Comparison of ENCODE assay signal across 8 cellular contexts in the genomic region with DNA sequence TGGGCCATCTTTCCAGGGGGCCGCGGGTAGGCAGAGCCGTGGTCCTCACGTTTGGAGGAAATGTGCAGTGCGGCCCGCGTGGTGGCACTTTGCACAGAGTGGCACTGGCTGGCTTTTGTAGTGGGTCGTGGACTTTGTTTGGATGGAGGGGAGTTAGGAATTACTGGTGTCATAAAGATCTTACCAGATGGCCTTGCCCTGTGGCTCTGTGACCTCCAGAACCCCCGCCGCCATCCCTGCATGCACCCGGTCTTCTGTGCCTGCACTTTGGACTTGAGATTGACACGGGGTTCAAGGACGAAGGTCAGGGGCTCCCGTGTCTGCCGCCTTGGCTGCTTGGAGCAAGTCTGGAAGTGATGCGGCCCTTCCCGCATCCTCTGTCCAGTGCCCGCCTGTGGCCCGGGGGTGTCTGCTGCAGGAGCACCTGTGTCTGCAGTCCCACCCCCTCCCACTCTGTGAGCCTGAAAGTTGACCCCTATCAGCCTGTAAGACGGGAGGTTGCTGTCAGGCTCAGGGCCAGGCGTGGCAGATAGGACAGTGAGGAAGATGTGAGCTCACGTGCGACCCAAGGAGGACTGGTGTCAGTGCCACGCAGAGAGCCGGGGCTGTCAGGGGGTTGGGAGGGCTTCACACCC. TPM values are rescaled to one million over a fixed set of nuclear protein-coding genes. Genes with fewer than 3 reads are reported as not detected.
DNase-seq lines count a peak whose midpoint lies in the region; ATAC-seq and TF ChIP-seq lines count a peak whose summit lies in the region.

No MANE protein-coding gene starts in this region.

- H3K9me3 ChIP-seq in mucosa of descending colon: no peaks in the 10 kb centered on the region

- H3K4me1 Mint-ChIP-seq in activated naive CD4-positive, alpha-beta T cell treated with anti-CD3 and anti-CD28 coated beads, Interleukin-2, amount 50 U/mL, for 24 hours: peaks cover 27% of the 10 kb centered on the region
- peaks cover 43% of the 10 kb centered on the region for H3K4me1 Mint-ChIP-seq in chondrocyte (ENCODE audit: low read depth)
- peaks cover 12% of the 10 kb centered on the region for H3K4me1 Mint-ChIP-seq in type B pancreatic cell (ENCODE audit: unreplicated experiment)

- DNase-seq in activated naive CD4-positive, alpha-beta T cell treated with anti-CD3 and anti-CD28 coated beads, Interleukin-2, amount 50 U/mL, for 72 hours (ENCODE audit: low spot score in 2 of 2): no peak
- DNase-seq in chondrocyte (ENCODE audit: low spot score) (peak; percentile 82), mucosa of descending colon (peak; percentile 45 to 63 (median 61)), type B pancreatic cell (ENCODE audit: extremely low spot score, unreplicated experiment) (no peak), inferior parietal cortex (ENCODE audit: extremely low spot score) (no peak), DMS114 treated with DMSO at 0.1 percent for 48 hours (lab: John Stamatoyannopoulos, UW; ENCODE audit: unreplicated experiment) (no peak)

- TF ChIP-seq CTCF in chondrocyte (IDR thresholded peaks at IDR 0.05) (no peak), mucosa of descending colon (IDR thresholded peaks at IDR 0.05) (no peak), type B pancreatic cell (conservative IDR thresholded peaks at IDR 0.05) (no peak)

- ATAC-seq in activated naive CD4-positive, alpha-beta T cell treated with anti-CD3 and anti-CD28 coated beads, Interleukin-2, amount 50 U/mL, for 72 hours: no peak
- ATAC-seq in mucosa of descending colon (no peak), HG03280 (IDR thresholded peaks at IDR 0.05; ENCODE audit: unreplicated experiment) (no peak)

- no peaks in the 10 kb centered on the region for H3K27me3 Mint-ChIP-seq in activated naive CD4-positive, alpha-beta T cell treated with anti-CD3 and anti-CD28 coated beads, Interleukin-2, amount 50 U/mL, for 24 hours
- H3K27me3 Mint-ChIP-seq in chondrocyte (ENCODE audit: low read depth) (no peaks in the 10 kb centered on the region), type B pancreatic cell (no peaks in the 10 kb centered on the region)

- H3K27ac Mint-ChIP-seq in activated naive CD4-positive, alpha-beta T cell treated with anti-CD3 and anti-CD28 coated beads, Interleukin-2, amount 50 U/mL, for 24 hours: peak overlapping the region; percentile 48
- H3K27ac Mint-ChIP-seq in activated naive CD4-positive, alpha-beta T cell treated with anti-CD3 and anti-CD28 coated beads, Interleukin-2, amount 50 U/mL, for 72 hours: no peak overlapping the region
- H3K27ac Mint-ChIP-seq in chondrocyte (ENCODE audit: unreplicated experiment) (peak overlapping the region; percentile 78), type B pancreatic cell (peak overlapping the region; percentile 72)

- intact Hi-C loops in mucosa of descending colon (cut with DNase I, micrococcal nuclease): no loop called here

- peaks cover 48% of the 10 kb centered on the region for H3K4me1 ChIP-seq in mucosa of descending colon (ENCODE audit: low read depth)

- no peaks in the 10 kb centered on the region for H3K9me3 Mint-ChIP-seq in activated naive CD4-positive, alpha-beta T cell treated with anti-CD3 and anti-CD28 coated beads, Interleukin-2, amount 50 U/mL, for 24 hours
- no peaks in the 10 kb centered on the region for H3K9me3 Mint-ChIP-seq in activated naive CD4-positive, alpha-beta T cell treated with anti-CD3 and anti-CD28 coated beads, Interleukin-2, amount 50 U/mL, for 72 hours
- H3K9me3 Mint-ChIP-seq in chondrocyte (ENCODE audit: low read depth) (no peaks in the 10 kb centered on the region), type B pancreatic cell (no peaks in the 10 kb centered on the region)

- H3K4me3 ChIP-seq in mucosa of descending colon: no peak overlapping the region

- H3K4me3 Mint-ChIP-seq in activated naive CD4-positive, alpha-beta T cell treated with anti-CD3 and anti-CD28 coated beads, Interleukin-2, amount 50 U/mL, for 24 hours: peak overlapping the region; percentile 80
- H3K4me3 Mint-ChIP-seq in chondrocyte (ENCODE audit: unreplicated experiment) (peak overlapping the region; percentile 83), type B pancreatic cell (peak overlapping the region; percentile 91)

- no peaks in the 10 kb centered on the region for H3K36me3 ChIP-seq in mucosa of descending colon (ENCODE audit: low read depth)

- no peaks in the 10 kb centered on the region for H3K36me3 Mint-ChIP-seq in activated naive CD4-positive, alpha-beta T cell treated with anti-CD3 and anti-CD28 coated beads, Interleukin-2, amount 50 U/mL, for 24 hours
- no peaks in the 10 kb centered on the region for H3K36me3 Mint-ChIP-seq in activated naive CD4-positive, alpha-beta T cell treated with anti-CD3 and anti-CD28 coated beads, Interleukin-2, amount 50 U/mL, for 72 hours
- no peaks in the 10 kb centered on the region for H3K36me3 Mint-ChIP-seq in chondrocyte (ENCODE audit: low read depth)
- no peaks in the 10 kb centered on the region for H3K36me3 Mint-ChIP-seq in type B pancreatic cell

RNA-seq across cellular contexts. Expression of gene GNA11, which starts 2.2 kb away (rescaled TPM):
- 10 to 100 TPM in 1 of 2 donors, 1 to 10 TPM in 1; 3.1 to 11.4 TPM for total RNA-seq in activated naive CD4-positive, alpha-beta T cell treated with anti-CD3 and anti-CD28 coated beads, Interleukin-2, amount 50 U/mL, for 72 hours
- total RNA-seq in chondrocyte: 62.1 to 68.9 TPM (median 68.1 TPM) in 3 replicates
- 100 to 1,000 TPM; 182 to 349 (median 234) TPM for total RNA-seq in mucosa of descending colon
- 46.9 and 62.0 TPM in 2 replicates for total RNA-seq in type B pancreatic cell (ENCODE audit: low replicate concordance)

RNA-seq across cellular contexts. Expression of gene TLE5, which starts 34.1 kb away (rescaled TPM):
- 100 to 1,000 TPM; 335 to 405 TPM for total RNA-seq in activated naive CD4-positive, alpha-beta T cell treated with anti-CD3 and anti-CD28 coated beads, Interleukin-2, amount 50 U/mL, for 72 hours
- total RNA-seq in chondrocyte: 223 to 306 TPM (median 303 TPM) in 3 replicates
- 100 to 1,000 TPM; 427 to 664 (median 556) TPM for total RNA-seq in mucosa of descending colon
- total RNA-seq in type B pancreatic cell (ENCODE audit: low replicate concordance): 302 and 418 TPM in 2 replicates

RNA-seq across cellular contexts. Expression of gene GNA15, which starts 39.4 kb away (rescaled TPM):
- 100 to 1,000 TPM in 1 of 2 donors, 1 to 10 TPM in 1; 3.0 to 105 TPM for total RNA-seq in activated naive CD4-positive, alpha-beta T cell treated with anti-CD3 and anti-CD28 coated beads, Interleukin-2, amount 50 U/mL, for 72 hours
- total RNA-seq in chondrocyte (not detected in 3 replicates), mucosa of descending colon (1 to 10 TPM; 1.9 to 6.2 (median 4.3) TPM), type B pancreatic cell (ENCODE audit: low replicate concordance) (1.6 and 3.9 TPM in 2 replicates)

Comparison
In these comparisons a context has a peak if more than half of its experiments do, and no peak if none do; other contexts are left out.
1. H3K27ac Mint-ChIP-seq: peak in activated naive CD4-positive, alpha-beta T cell treated with anti-CD3 and anti-CD28 coated beads, Interleukin-2, amount 50 U/mL, for 24 hours (single experiment), chondrocyte (single experiment) and type B pancreatic cell (single experiment); none in activated naive CD4-positive, alpha-beta T cell treated with anti-CD3 and anti-CD28 coated beads, Interleukin-2, amount 50 U/mL, for 72 hours (0 of 2).
2. DNase-seq: peak in chondrocyte (single experiment) and mucosa of descending colon (3 of 3); none in activated naive CD4-positive, alpha-beta T cell treated with anti-CD3 and anti-CD28 coated beads, Interleukin-2, amount 50 U/mL, for 72 hours (0 of 2), type B pancreatic cell (single experiment), inferior parietal cortex (single experiment) and DMS114 treated with DMSO at 0.1 percent for 48 hours (single experiment).
3. Peak in every context shown above with its lines, with median percentiles within 50 percentile points of each other: H3K4me3 Mint-ChIP-seq.